In genomic region chr12:107330901-107331431, GRCh38 we compare ENCODE assay signal across 15 cellular contexts.
DNase-seq lines count a peak whose midpoint lies in the region; ATAC-seq and TF ChIP-seq lines count a peak whose summit lies in the region.
"Had no signal": no experiment of that assay in that cellular context is flagged by ENCODE, and none has a peak within 500 bp of the region (broad histone marks: within the 10 kb centered on the region; RNA-seq: fewer than 3 reads in every experiment).

No MANE protein-coding gene starts in this region.

- DNase-seq in activated T-cell treated with anti-CD3 and anti-CD28 coated beads, Interleukin-2, amount 50 U/mL, for 24 hours = no peak
- DNase-seq in activated T-cell treated with anti-CD3 and anti-CD28 coated beads for 4 hours (no peak), NCI-H2171 (lab: John Stamatoyannopoulos, UW) (peak; percentile 24), trophoblast cell (no peak), inferior parietal cortex (ENCODE audit: extremely low spot score) (no peak), mesothelial cell of epicardium (ENCODE audit: low spot score in 2 of 2, unreplicated experiment in 2 of 2) (no peak)
- no peak for DNase-seq in activated T-helper 1 cell treated with anti-CD3 and anti-CD28 coated beads, Interleukin-12 subunit alpha, Interleukin-12 subunit beta, Interleukin-2, Interleukin-4 antibody, amounts not matched to agents 30 ng/mL and 10 ng/mL and 1 ng/mL, durations not matched to agents 14 hours and 24 hours and 36 hours (ENCODE audit: low spot score)
- DNase-seq: activated effector memory CD4-positive, alpha-beta T cell treated with Interleukin-2 at 50 U/mL for 16 hours; EL; kidney; NCI-H1694 had no signal

- H3K27ac ChIP-seq in trophoblast cell (ENCODE audit: low read depth, low read length) = no peak overlapping the region
- H3K27ac ChIP-seq: cardiac muscle cell had no signal

- peaks cover 81% of the 10 kb centered on the region for H3K4me1 Mint-ChIP-seq in activated T-cell treated with anti-CD3 and anti-CD28 coated beads, Interleukin-2, amount 50 U/mL, for 24 hours (ENCODE audit: low read depth)
- peaks cover 85% of the 10 kb centered on the region for H3K4me1 Mint-ChIP-seq in activated T-helper 1 cell treated with anti-CD3 and anti-CD28 coated beads, Interleukin-12 subunit alpha, Interleukin-12 subunit beta, Interleukin-2, Interleukin-4 antibody, amounts not matched to agents 30 ng/mL and 10 ng/mL and 1 ng/mL, durations not matched to agents 14 hours and 24 hours and 36 hours (ENCODE audit: low read depth)
- no peaks in the 10 kb centered on the region for H3K4me1 Mint-ChIP-seq in mesothelial cell of epicardium
- H3K4me1 Mint-ChIP-seq: IgD-negative memory B cell had no signal

- peaks cover 3% of the 10 kb centered on the region for H3K36me3 Mint-ChIP-seq in activated T-cell treated with anti-CD3 and anti-CD28 coated beads, Interleukin-2, amount 50 U/mL, for 24 hours (ENCODE audit: low read depth)
- peaks cover 23% of the 10 kb centered on the region for H3K36me3 Mint-ChIP-seq in activated T-helper 1 cell treated with anti-CD3 and anti-CD28 coated beads, Interleukin-12 subunit alpha, Interleukin-12 subunit beta, Interleukin-2, Interleukin-4 antibody, amounts not matched to agents 30 ng/mL and 10 ng/mL and 1 ng/mL, durations not matched to agents 14 hours and 24 hours and 36 hours (ENCODE audit: low read depth)
- H3K36me3 Mint-ChIP-seq in mesothelial cell of epicardium = no peaks in the 10 kb centered on the region

- H4K8ac ChIP-seq in trophoblast cell (ENCODE audit: low read depth, low read length) = no peak overlapping the region

- H3K4me3 Mint-ChIP-seq in activated T-cell treated with anti-CD3 and anti-CD28 coated beads, Interleukin-2, amount 50 U/mL, for 24 hours = no peak overlapping the region
- H3K4me3 Mint-ChIP-seq in activated T-helper 1 cell treated with anti-CD3 and anti-CD28 coated beads, Interleukin-12 subunit alpha, Interleukin-12 subunit beta, Interleukin-2, Interleukin-4 antibody, amounts not matched to agents 30 ng/mL and 10 ng/mL and 1 ng/mL, durations not matched to agents 14 hours and 24 hours and 36 hours = peak overlapping the region; percentile 13
- no peak overlapping the region for H3K4me3 Mint-ChIP-seq in mesothelial cell of epicardium
- H3K4me3 Mint-ChIP-seq: IgD-negative memory B cell had no signal

- no peak overlapping the region for H3K4ac ChIP-seq in trophoblast cell (ENCODE audit: low read depth, low read length)

- intact Hi-C loops in activated T-helper 1 cell treated with anti-CD3 and anti-CD28 coated beads, Interleukin-12 subunit alpha, Interleukin-12 subunit beta, Interleukin-2, Interleukin-4 antibody, amounts not matched to agents 30 ng/mL and 10 ng/mL and 1 ng/mL, durations not matched to agents 14 hours and 24 hours and 36 hours (cut with micrococcal nuclease) = no loop called here

- no peak for ATAC-seq in GM21367 (IDR thresholded peaks at IDR 0.05; ENCODE audit: unreplicated experiment)
- ATAC-seq: GM12878 had no signal

- TF ChIP-seq CTCF in mesothelial cell of epicardium (IDR thresholded peaks at IDR 0.05; ENCODE audit: unreplicated experiment) = no peak

- H2BK5ac ChIP-seq in trophoblast cell (ENCODE audit: low read depth, low read length, poor library complexity) = no peak overlapping the region

- no peaks in the 10 kb centered on the region for H3K79me2 ChIP-seq in trophoblast cell (ENCODE audit: control insufficient read depth, insufficient read depth, low read length, poor library complexity)

- no peak overlapping the region for H2BK12ac ChIP-seq in trophoblast cell (ENCODE audit: low read length)

- H3K4me1 ChIP-seq in trophoblast cell (ENCODE audit: control insufficient read depth in 1 of 2, insufficient read depth in 2 of 2, low read length in 2 of 2) = peaks cover 0 to 2% of the 10 kb centered on the region in 2 experiments

- no peaks in the 10 kb centered on the region for H3K79me1 ChIP-seq in trophoblast cell (ENCODE audit: low read length)

- no peak overlapping the region for H2AFZ ChIP-seq in trophoblast cell (ENCODE audit: insufficient read depth, low read length, poor library complexity)

- no peak overlapping the region for H3K23ac ChIP-seq in trophoblast cell (ENCODE audit: low read length)

- no CpG with 5 or more reads among the region's 7 CpGs for WGBS in trophoblast cell (ENCODE audit: extremely low coverage, insufficient coverage, insufficient read length)

- peaks cover 5% of the 10 kb centered on the region for H3K9me3 Mint-ChIP-seq in activated T-cell treated with anti-CD3 and anti-CD28 coated beads, Interleukin-2, amount 50 U/mL, for 24 hours
- H3K9me3 Mint-ChIP-seq in activated T-helper 1 cell treated with anti-CD3 and anti-CD28 coated beads, Interleukin-12 subunit alpha, Interleukin-12 subunit beta, Interleukin-2, Interleukin-4 antibody, amounts not matched to agents 30 ng/mL and 10 ng/mL and 1 ng/mL, durations not matched to agents 14 hours and 24 hours and 36 hours = peaks cover 3% of the 10 kb centered on the region
- no peaks in the 10 kb centered on the region for H3K9me3 Mint-ChIP-seq in mesothelial cell of epicardium

- H3K27ac Mint-ChIP-seq in activated T-cell treated with anti-CD3 and anti-CD28 coated beads, Interleukin-2, amount 50 U/mL, for 24 hours = peak overlapping the region; percentile 29
- H3K27ac Mint-ChIP-seq in activated T-helper 1 cell treated with anti-CD3 and anti-CD28 coated beads, Interleukin-12 subunit alpha, Interleukin-12 subunit beta, Interleukin-2, Interleukin-4 antibody, amounts not matched to agents 30 ng/mL and 10 ng/mL and 1 ng/mL, durations not matched to agents 14 hours and 24 hours and 36 hours = no peak overlapping the region
- H3K27ac Mint-ChIP-seq in mesothelial cell of epicardium = no peak overlapping the region
- H3K27ac Mint-ChIP-seq: IgD-negative memory B cell had no signal

- peaks cover 3% of the 10 kb centered on the region for H3K27me3 ChIP-seq in trophoblast cell (ENCODE audit: insufficient read depth, low read length)

- no peak overlapping the region for H3K14ac ChIP-seq in trophoblast cell (ENCODE audit: low read length)

- H4K12ac ChIP-seq in trophoblast cell (ENCODE audit: low read depth, low read length) = peak overlapping the region; percentile 37

- H3K18ac ChIP-seq in trophoblast cell (ENCODE audit: low read length) = no peak overlapping the region

- H3K36me3 ChIP-seq in trophoblast cell (ENCODE audit: control insufficient read depth in 1 of 2, insufficient read depth in 2 of 2, low read length in 2 of 2) = no peaks in the 10 kb centered on the region
- H3K36me3 ChIP-seq: cardiac muscle cell had no signal

- no peak overlapping the region for H2AK5ac ChIP-seq in trophoblast cell (ENCODE audit: low read length)

- H3K9ac ChIP-seq in trophoblast cell (ENCODE audit: low read length) = no peak overlapping the region

- H3K27me3 Mint-ChIP-seq in activated T-cell treated with anti-CD3 and anti-CD28 coated beads, Interleukin-2, amount 50 U/mL, for 24 hours = no peaks in the 10 kb centered on the region
- no peaks in the 10 kb centered on the region for H3K27me3 Mint-ChIP-seq in activated T-helper 1 cell treated with anti-CD3 and anti-CD28 coated beads, Interleukin-12 subunit alpha, Interleukin-12 subunit beta, Interleukin-2, Interleukin-4 antibody, amounts not matched to agents 30 ng/mL and 10 ng/mL and 1 ng/mL, durations not matched to agents 14 hours and 24 hours and 36 hours (ENCODE audit: insufficient read depth)
- peaks cover 77% of the 10 kb centered on the region for H3K27me3 Mint-ChIP-seq in mesothelial cell of epicardium (ENCODE audit: low read depth)

- no peak overlapping the region for H2BK120ac ChIP-seq in trophoblast cell (ENCODE audit: insufficient read depth, low read length, poor library complexity)

- peaks cover 5% of the 10 kb centered on the region for H3K9me3 ChIP-seq in trophoblast cell (ENCODE audit: insufficient read depth, low read depth, low read length)

- H3K4me2 ChIP-seq in trophoblast cell (ENCODE audit: low read length) = no peak overlapping the region

- H3K4me3 ChIP-seq in trophoblast cell (ENCODE audit: low read depth, low read length) = no peak overlapping the region
- H3K4me3 ChIP-seq: cardiac muscle cell, GM12878 had no signal

- H4K91ac ChIP-seq in trophoblast cell (ENCODE audit: low read depth, low read length) = no peak overlapping the region
